Comparison of ENCODE assay signal across 1 cellular context in genomic region chr3:137338400-137338799, GRCh38.
TF ChIP-seq lines count a peak whose summit lies in the region.

No MANE protein-coding gene starts in this region.

TF ChIP-seq in GM12878, 131 proteins besides CTCF, POLR2A, EP300 and RAD21:
- TF ChIP-seq, protein P1, sequence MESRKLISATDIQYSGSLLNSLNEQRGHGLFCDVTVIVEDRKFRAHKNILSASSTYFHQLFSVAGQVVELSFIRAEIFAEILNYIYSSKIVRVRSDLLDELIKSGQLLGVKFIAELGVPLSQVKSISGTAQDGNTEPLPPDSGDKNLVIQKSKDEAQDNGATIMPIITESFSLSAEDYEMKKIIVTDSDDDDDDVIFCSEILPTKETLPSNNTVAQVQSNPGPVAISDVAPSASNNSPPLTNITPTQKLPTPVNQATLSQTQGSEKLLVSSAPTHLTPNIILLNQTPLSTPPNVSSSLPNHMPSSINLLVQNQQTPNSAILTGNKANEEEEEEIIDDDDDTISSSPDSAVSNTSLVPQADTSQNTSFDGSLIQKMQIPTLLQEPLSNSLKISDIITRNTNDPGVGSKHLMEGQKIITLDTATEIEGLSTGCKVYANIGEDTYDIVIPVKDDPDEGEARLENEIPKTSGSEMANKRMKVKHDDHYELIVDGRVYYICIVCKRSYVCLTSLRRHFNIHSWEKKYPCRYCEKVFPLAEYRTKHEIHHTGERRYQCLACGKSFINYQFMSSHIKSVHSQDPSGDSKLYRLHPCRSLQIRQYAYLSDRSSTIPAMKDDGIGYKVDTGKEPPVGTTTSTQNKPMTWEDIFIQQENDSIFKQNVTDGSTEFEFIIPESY (IDR thresholded peaks at IDR 0.05) = peak; percentile 75; the same call in 1 of the 2 replicates
- TF ChIP-seq CBX5 (IDR thresholded peaks at IDR 0.05; ENCODE audit: low read depth) = 0 out of 2 replicates have a peak, but pooled peaks have one; percentile 72
